27 cellular contexts compared by ENCODE assay signal in the genomic region with DNA sequence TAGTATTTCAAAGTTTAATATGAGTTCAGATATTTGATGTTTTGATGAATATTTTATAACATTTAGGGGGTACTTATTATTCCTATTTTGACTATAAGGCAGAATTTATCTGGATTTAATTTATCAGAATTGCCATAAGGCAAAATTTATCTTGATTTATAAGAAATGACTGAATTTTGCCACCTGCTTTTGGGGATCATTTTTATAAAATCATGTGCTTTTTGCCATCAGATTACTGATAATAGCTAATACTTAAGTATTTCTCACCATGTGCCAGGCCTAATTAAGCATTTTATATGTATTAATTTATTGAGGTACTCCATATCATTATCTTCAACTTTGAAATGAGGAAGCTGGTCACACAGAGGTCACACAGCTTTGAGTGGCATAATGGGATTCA.
"Had no signal": no experiment of that assay in that cellular context is flagged by ENCODE, and none has a peak within 500 bp of the region (broad histone marks: within the 10 kb centered on the region; RNA-seq: fewer than 3 reads in every experiment).

No MANE protein-coding gene starts in this region.

- H3K27ac ChIP-seq: stomach, suprapubic skin, testis, thoracic aorta, thyroid gland, tibial artery, tibial nerve, transverse colon, upper lobe of left lung, upper lobe of right lung, uterus, vagina had no signal

- H3K4me1 ChIP-seq: stomach, suprapubic skin, testis, thyroid gland, tibial artery, tibial nerve, transverse colon, upper lobe of left lung, upper lobe of right lung, uterus, vagina had no signal

- FAIRE-seq: urothelium cell line had no signal

- H3K36me3 ChIP-seq: stomach, suprapubic skin, thoracic aorta, thyroid gland, tibial artery, tibial nerve, transverse colon, upper lobe of left lung, upper lobe of right lung, uterus, vagina had no signal

- H3K4me3 ChIP-seq: stomach, suprapubic skin, testis, thoracic aorta, thyroid gland, tibial artery, tibial nerve, transverse colon, upper lobe of left lung, upper lobe of right lung, uterus, vagina had no signal

- DNase-seq: stimulated activated CD4-positive, alpha-beta T cell treated with anti-CD3 and anti-CD28 coated beads, Interleukin-2, amount 100 ng/mL, for 48 hours; stimulated activated CD4-positive, alpha-beta T cell treated with anti-CD3 and anti-CD28 coated beads, Interleukin-4, amount 100 ng/mL, for 1 hour; stimulated activated CD4-positive, alpha-beta T cell treated with anti-CD3 and anti-CD28 coated beads, Interleukin-4, amount 100 ng/mL, for 24 hours; stimulated activated CD4-positive, alpha-beta T cell treated with anti-CD3 and anti-CD28 coated beads, Interleukin-4, amount 100 ng/mL, for 4 hours; stimulated activated CD8-positive, alpha-beta memory T cell treated with anti-CD3 and anti-CD28 coated beads, Interleukin-4, amount 100 ng/mL, for 48 hours; stimulated activated naive B cell treated with anti-CD40 and anti-IgM and Interleukin-4, amounts not matched to agents 10 μg/mL and 1 μg/mL and 100 μg/mL, for 72 hours; stimulated activated naive CD4-positive, alpha-beta T cell; stimulated activated naive CD4-positive, alpha-beta T cell treated with Interleukin-2 at 50 U/mL for 16 hours; stimulated activated naive CD8-positive, alpha-beta T cell treated with anti-CD3 and anti-CD28 coated beads, Interleukin-15, amount 100 ng/mL, for 72 hours; stimulated activated naive CD8-positive, alpha-beta T cell treated with anti-CD3 and anti-CD28 coated beads, Interleukin-15, Interleukin-2, amounts not matched to agents 100 U/mL and 50 U/mL, for 24 hours; stomach; substantia nigra; testis; thyroid gland; tibial artery; transverse colon; trophoblast cell; upper lobe of left lung; upper lobe of right lung; uterus had no signal

- ATAC-seq: stimulated activated effector memory CD8-positive, alpha-beta T cell treated with anti-CD3 and anti-CD28 coated beads, Interleukin-12 subunit alpha, Interleukin-12 subunit beta, amount 100 ng/mL, for 72 hours; stimulated activated memory B cell treated with anti-CD40 and anti-IgM and Interleukin-4, amounts not matched to agents 10 μg/mL and 1 μg/mL and 100 μg/mL, for 72 hours; stimulated activated naive B cell treated with anti-CD40 and anti-IgM and Interleukin-4, amounts not matched to agents 10 μg/mL and 1 μg/mL and 100 μg/mL, for 72 hours; stimulated activated naive CD8-positive, alpha-beta T cell treated with anti-CD3 and anti-CD28 coated beads, Interleukin-15, amount 100 ng/mL, for 72 hours; stimulated activated naive CD8-positive, alpha-beta T cell treated with anti-CD3 and anti-CD28 coated beads, Interleukin-15, Interleukin-2, amounts not matched to agents 100 U/mL and 50 U/mL, for 24 hours; upper lobe of right lung had no signal

- H3K27me3 ChIP-seq: stomach, suprapubic skin, testis, thyroid gland, tibial artery, tibial nerve, transverse colon, upper lobe of left lung, upper lobe of right lung, uterus, vagina had no signal

- H3K9me3 ChIP-seq: suprapubic skin, testis, thoracic aorta, thyroid gland, tibial artery, tibial nerve, transverse colon, upper lobe of left lung, upper lobe of right lung, uterus, vagina had no signal
